30 cellular contexts compared by ENCODE assay signal in the genomic region with DNA sequence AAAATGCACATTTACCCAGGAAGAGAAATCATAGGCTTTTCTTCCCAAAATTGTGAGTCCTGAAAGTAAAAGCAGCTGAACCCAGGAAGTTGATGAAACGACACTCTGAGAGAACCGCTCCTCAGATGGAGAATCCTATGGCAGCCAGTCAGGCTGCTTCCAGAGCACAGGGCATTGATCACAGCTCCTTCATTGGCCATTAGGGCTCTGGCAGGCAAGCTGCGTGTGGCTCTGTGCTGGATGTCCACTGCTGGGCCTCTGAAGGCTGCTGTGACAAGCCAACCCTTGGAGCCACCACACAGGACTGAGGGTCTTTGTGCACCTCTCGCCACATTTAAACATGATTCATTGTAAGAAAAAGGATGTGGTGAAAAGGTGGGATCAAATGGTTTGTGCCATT.
"Had no signal": no experiment of that assay in that cellular context is flagged by ENCODE, and none has a peak within 500 bp of the region (broad histone marks: within the 10 kb centered on the region; RNA-seq: fewer than 3 reads in every experiment).

No MANE protein-coding gene starts in this region.

- H3K4me1 Mint-ChIP-seq: mesothelial cell of epicardium; naive B cell; natural killer cell; nephron progenitor cell; stimulated activated naive B cell treated with anti-CD40 and anti-IgM and Interleukin-4, amounts not matched to agents 10 μg/mL and 1 μg/mL and 100 μg/mL, for 72 hours had no signal

- ATAC-seq: left colon; left lung; lower lobe of right lung; natural killer cell; right cardiac atrium; sciatic nerve; stimulated activated naive B cell treated with anti-CD40 and anti-IgM and Interleukin-4, amounts not matched to agents 10 μg/mL and 1 μg/mL and 100 μg/mL, for 72 hours; stimulated activated naive CD8-positive, alpha-beta T cell treated with anti-CD3 and anti-CD28 coated beads, Interleukin-15, Interleukin-2, amounts not matched to agents 100 U/mL and 50 U/mL, for 24 hours had no signal

- H3K9me3 Mint-ChIP-seq: mesothelial cell of epicardium; naive B cell; natural killer cell; nephron progenitor cell; stimulated activated naive B cell treated with anti-CD40 and anti-IgM and Interleukin-4, amounts not matched to agents 10 μg/mL and 1 μg/mL and 100 μg/mL, for 72 hours had no signal

- DNase-seq: hippocampal formation; kidney; left colon; left lung; lower lobe of right lung; mammary epithelial cell; mesendoderm; naive B cell; natural killer cell; nephron progenitor cell; pancreas; posterior cingulate gyrus; retina; right cardiac atrium; stimulated activated CD4-positive, alpha-beta T cell treated with anti-CD3 and anti-CD28 coated beads, Interleukin-12 subunit alpha, Interleukin-12 subunit beta, amount 100 ng/mL, for 4 hours; stimulated activated CD4-positive, alpha-beta T cell treated with anti-CD3 and anti-CD28 coated beads, Interleukin-15, amount 100 ng/mL, for 24 hours; stimulated activated CD4-positive, alpha-beta T cell treated with anti-CD3 and anti-CD28 coated beads, Interleukin-2, amount 100 ng/mL, for 24 hours; stimulated activated CD4-positive, alpha-beta T cell treated with anti-CD3 and anti-CD28 coated beads, Interleukin-4, amount 100 ng/mL, for 1 hour; stimulated activated naive B cell treated with anti-CD40 and anti-IgM and Interleukin-4, amounts not matched to agents 10 μg/mL and 1 μg/mL and 100 μg/mL, for 72 hours; stimulated activated naive CD8-positive, alpha-beta T cell treated with anti-CD3 and anti-CD28 coated beads, Interleukin-15, Interleukin-2, amounts not matched to agents 100 U/mL and 50 U/mL, for 24 hours; stomach; testis; thyroid gland; transverse colon; upper lobe of left lung had no signal

- H3K27me3 ChIP-seq: testis, thyroid gland, upper lobe of left lung, vagina had no signal

- H3K27ac Mint-ChIP-seq: mesothelial cell of epicardium; naive B cell; natural killer cell; nephron progenitor cell; stimulated activated naive B cell treated with anti-CD40 and anti-IgM and Interleukin-4, amounts not matched to agents 10 μg/mL and 1 μg/mL and 100 μg/mL, for 72 hours had no signal

- H3K27ac ChIP-seq: left lung, lower lobe of right lung, pancreas, prostate gland, skin epidermis, stomach, testis, thyroid gland, transverse colon, upper lobe of left lung, vagina had no signal

- H3K36me3 Mint-ChIP-seq: mesothelial cell of epicardium; naive B cell; natural killer cell; stimulated activated naive B cell treated with anti-CD40 and anti-IgM and Interleukin-4, amounts not matched to agents 10 μg/mL and 1 μg/mL and 100 μg/mL, for 72 hours had no signal

- H3K4me1 ChIP-seq: left lung, lower lobe of right lung, pancreas, prostate gland, stomach, testis, transverse colon, vagina had no signal

- H3K9me3 ChIP-seq: left lung, lower lobe of right lung, pancreas, prostate gland, stomach, testis, thyroid gland, transverse colon, upper lobe of left lung, vagina had no signal

- H3K4me3 Mint-ChIP-seq: mesothelial cell of epicardium; naive B cell; natural killer cell; nephron progenitor cell; stimulated activated naive B cell treated with anti-CD40 and anti-IgM and Interleukin-4, amounts not matched to agents 10 μg/mL and 1 μg/mL and 100 μg/mL, for 72 hours had no signal

- H3K36me3 ChIP-seq: left lung, lower lobe of right lung, pancreas, prostate gland, stomach, thyroid gland, transverse colon, upper lobe of left lung, vagina had no signal

- H3K4me3 ChIP-seq: left lung, lower lobe of right lung, pancreas, prostate gland, skin epidermis, stomach, testis, thyroid gland, transverse colon, upper lobe of left lung, vagina had no signal
